In genomic region chr1:50976111-50976889, GRCh38 we compare ENCODE assay signal across 8 cellular contexts. TPM values are rescaled to one million over a fixed set of nuclear protein-coding genes. Genes with fewer than 3 reads are reported as not detected.
DNase-seq lines count a peak whose midpoint lies in the region; FAIRE-seq and TF ChIP-seq lines count a peak whose summit lies in the region.

No MANE protein-coding gene starts in this region.

- H3K9me3 ChIP-seq in HUES48 (ENCODE audit: control insufficient read depth, insufficient read depth, low read length) (no peaks in the 10 kb centered on the region), SK-N-MC (ENCODE audit: low read depth, low read length) (no peaks in the 10 kb centered on the region), esophagus muscularis mucosa (no peaks in the 10 kb centered on the region), sigmoid colon (no peaks in the 10 kb centered on the region)

- peak; percentile 81 to 92 (median 82) for DNase-seq in NCI-H1417 (lab: John Stamatoyannopoulos, UW)
- DNase-seq in NCI-H1417 treated with DMSO at 0.1 percent for 48 hours (lab: John Stamatoyannopoulos, UW), result no peak
- DNase-seq in SK-N-MC (ENCODE audit: low read depth, low spot score), result no peak
- DNase-seq in esophagus muscularis mucosa (ENCODE audit: extremely low spot score), result no peak
- DNase-seq in sigmoid colon, result no peak
- no peak for DNase-seq in frontal cortex (ENCODE audit: low spot score in 2 of 2)
- no peak for DNase-seq in GM19239 (ENCODE audit: insufficient read length, low spot score)

- H3K27ac ChIP-seq in HUES48 (ENCODE audit: low read depth, low read length), result no peak overlapping the region
- peak overlapping the region; percentile 97 for H3K27ac ChIP-seq in SK-N-MC
- H3K27ac ChIP-seq in esophagus muscularis mucosa (replicated peaks in 1 of 4), result peak overlapping the region; percentile 95 to 100 (median 98)
- peak overlapping the region; percentile 93 to 99 (median 98) for H3K27ac ChIP-seq in sigmoid colon

- intact Hi-C loops in esophagus muscularis mucosa (cut with DNase I), result no loop called here
- intact Hi-C loops in sigmoid colon (cut with DNase I), result loop anchor here (10.0 kb wide), 1 partner anchor 539 kb away; the partner anchor contains the start of gene EPS15

- H3K4me1 ChIP-seq in HUES48 (ENCODE audit: control insufficient read depth, insufficient read depth, low read length) (peaks cover 21% of the 10 kb centered on the region), esophagus muscularis mucosa (peaks cover 0 to 50% (median 30%) of the 10 kb centered on the region in 4 donors), sigmoid colon (peaks cover 0 to 40% (median 5%) of the 10 kb centered on the region in 4 donors)

- H3K36me3 ChIP-seq in HUES48 (ENCODE audit: control insufficient read depth, insufficient read depth, low read length) (no peaks in the 10 kb centered on the region), SK-N-MC (ENCODE audit: insufficient read depth, low read length) (peaks cover 18% of the 10 kb centered on the region), esophagus muscularis mucosa (peaks cover 0 to 5% (median 0%) of the 10 kb centered on the region in 4 donors), sigmoid colon (no peaks in the 10 kb centered on the region)

- no peak overlapping the region for H3K9ac ChIP-seq in HUES48 (ENCODE audit: low read depth, low read length)
- H3K9ac ChIP-seq in SK-N-MC (ENCODE audit: insufficient read length), result peak overlapping the region; percentile 98

- TF ChIP-seq POLR2A in esophagus muscularis mucosa (IDR thresholded peaks at IDR 0.05; ENCODE audit: low read depth) (no peak), sigmoid colon (IDR thresholded peaks at IDR 0.05) (no peak)

- FAIRE-seq in frontal cortex (lab: Jason Lieb, UNC) (no peak), GM19239 (lab: Jason Lieb, UNC) (no peak)

- TF ChIP-seq CTCF in esophagus muscularis mucosa (IDR thresholded peaks at IDR 0.05) (no peak), sigmoid colon (IDR thresholded peaks at IDR 0.05) (no peak)

- 59% methylated on average over 19 of the region's 19 CpGs for WGBS in esophagus muscularis mucosa
- WGBS in sigmoid colon, 2 donors, result 52 to 80% methylated on average over 19 of the region's 19 CpGs

- H3K27me3 ChIP-seq in HUES48 (ENCODE audit: control insufficient read depth, insufficient read depth, low read length) (peaks cover 98% of the 10 kb centered on the region), esophagus muscularis mucosa (no peaks in the 10 kb centered on the region), sigmoid colon (no peaks in the 10 kb centered on the region)

- H3K4me3 ChIP-seq in HUES48 (ENCODE audit: low read depth, low read length), result 0 out of 2 replicates have a peak overlapping the region, but pooled peaks have one; percentile 66
- H3K4me3 ChIP-seq in SK-N-MC, result peak overlapping the region; percentile 88
- H3K4me3 ChIP-seq in esophagus muscularis mucosa, result peak overlapping the region; percentile 77 to 97 (median 88)
- H3K4me3 ChIP-seq in sigmoid colon, result peak overlapping the region; percentile 68 to 96 (median 80)

- no peak for TF ChIP-seq EP300 in esophagus muscularis mucosa (IDR thresholded peaks at IDR 0.05)
- no peak for TF ChIP-seq EP300 in sigmoid colon (IDR thresholded peaks at IDR 0.05)

RNA-seq across cellular contexts. Expression of gene CDKN2C, which starts 6.3 kb away (rescaled TPM):
- total RNA-seq in esophagus muscularis mucosa, result 10 to 100 TPM; 20.4 to 37.4 (median 27.0) TPM
- 10 to 100 TPM; 25.8 to 31.7 (median 29.6) TPM for total RNA-seq in sigmoid colon
- 10 to 100 TPM; 10.9 to 13.5 (median 12.0) TPM for polyA plus RNA-seq in sigmoid colon
- total RNA-seq in frontal cortex, result 6.1 TPM

RNA-seq across cellular contexts. Expression of gene FAF1, which starts 16.2 kb away (rescaled TPM):
- 10 to 100 TPM; 39.7 to 60.6 (median 42.9) TPM for total RNA-seq in esophagus muscularis mucosa
- total RNA-seq in sigmoid colon, result 10 to 100 TPM; 53.9 to 59.3 (median 55.6) TPM
- polyA plus RNA-seq in sigmoid colon, result 10 to 100 TPM; 27.5 to 39.0 (median 31.0) TPM
- 47.3 TPM for total RNA-seq in frontal cortex

Comparison
In these comparisons a context has a peak if more than half of its experiments do, and no peak if none do; other contexts are left out.
1. DNase-seq: peak in NCI-H1417 (3 of 3); none in NCI-H1417 treated with DMSO at 0.1 percent for 48 hours (single experiment), SK-N-MC (single experiment), esophagus muscularis mucosa (single experiment), sigmoid colon (single experiment), frontal cortex (0 of 2) and GM19239 (single experiment).
2. Peak in every context shown above with its lines, with median percentiles within 50 percentile points of each other: H3K4me3 ChIP-seq.